8 cellular contexts compared by ENCODE assay signal in genomic region chr22:28009272-28009827, GRCh38.
A peak's percentile ranks its signal among the peaks of the same experiment; 100 is the strongest.
DNase-seq lines count a peak whose midpoint lies in the region; ATAC-seq and TF ChIP-seq lines count a peak whose summit lies in the region.

No MANE protein-coding gene starts in this region.

- TF ChIP-seq EP300 in Ishikawa (IDR thresholded peaks at IDR 0.05; ENCODE audit: borderline replicate concordance) = peak; percentile 11; the same call in 1 of the 2 replicates

- no peaks in the 10 kb centered on the region for H3K27me3 ChIP-seq in RWPE2 (ENCODE audit: insufficient read depth, poor library complexity, severe bottlenecking)
- no peaks in the 10 kb centered on the region for H3K27me3 ChIP-seq in testis

- H3K9me3 ChIP-seq in RWPE2 (ENCODE audit: severe bottlenecking) (no peaks in the 10 kb centered on the region), testis (no peaks in the 10 kb centered on the region)

- no peak overlapping the region for H3K4me3 Mint-ChIP-seq in osteocyte (ENCODE audit: unreplicated experiment)

- no peaks in the 10 kb centered on the region for H3K27me3 Mint-ChIP-seq in osteocyte (ENCODE audit: unreplicated experiment)

- H3K9me3 Mint-ChIP-seq in osteocyte (ENCODE audit: unreplicated experiment) = no peaks in the 10 kb centered on the region

- intact Hi-C loops in testis (cut with DNase I; ENCODE audit: low total_unique reads) = loop anchor here (5.0 kb wide), 1 partner anchor 127 kb away; no protein-coding TSS in a partner anchor

- H3K36me3 Mint-ChIP-seq in osteocyte (ENCODE audit: unreplicated experiment) = peaks cover 16% of the 10 kb centered on the region

- no peak for TF ChIP-seq POLR2A in testis (IDR thresholded peaks at IDR 0.05)

- H3K36me3 ChIP-seq in RWPE2 (ENCODE audit: low read depth) (no peaks in the 10 kb centered on the region), testis (ENCODE audit: low read depth, missing control alignments) (no peaks in the 10 kb centered on the region)

- TF ChIP-seq CTCF in RWPE2 (IDR thresholded peaks at IDR 0.05; ENCODE audit: poor library complexity, severe bottlenecking) (peak; percentile 96), osteocyte (IDR thresholded peaks at IDR 0.05) (peak; percentile 98), testis (IDR thresholded peaks at IDR 0.05) (peak; percentile 74 to 87 (median 84))

- 26 to 36% methylated on average over 14 of the region's 14 CpGs for WGBS in testis, 2 donors

- H3K4me3 ChIP-seq in RWPE2 (ENCODE audit: severe bottlenecking) = no peak overlapping the region
- H3K4me3 ChIP-seq in testis = no peak overlapping the region

- no peak overlapping the region for H3K27ac ChIP-seq in RWPE2 (ENCODE audit: poor library complexity, severe bottlenecking)
- H3K27ac ChIP-seq in testis = no peak overlapping the region

- ATAC-seq in RWPE2 (ENCODE audit: low read depth) (peak; percentile 91), GM18870 (IDR thresholded peaks at IDR 0.05; ENCODE audit: unreplicated experiment) (no peak)

- no peaks in the 10 kb centered on the region for H3K4me1 ChIP-seq in RWPE2 (ENCODE audit: insufficient read depth, poor library complexity, severe bottlenecking)
- H3K4me1 ChIP-seq in testis = no peaks in the 10 kb centered on the region

- peaks cover 24% of the 10 kb centered on the region for H3K4me1 Mint-ChIP-seq in osteocyte (ENCODE audit: unreplicated experiment)

- peak; percentile 91 for TF ChIP-seq RAD21 in Ishikawa (IDR thresholded peaks at IDR 0.05; ENCODE audit: low read depth)

- H3K27ac Mint-ChIP-seq in osteocyte (ENCODE audit: unreplicated experiment) = no peak overlapping the region

- DNase-seq in DMS79 treated with DMSO at 0.1 percent for 48 hours (lab: John Stamatoyannopoulos, UW) = peak; percentile 51
- no peak for DNase-seq in RWPE2 (ENCODE audit: low spot score)
- DNase-seq in activated gamma-delta T cell treated with anti-CD3 and anti-CD28 coated beads, Interleukin-2, amount 50 U/mL, for 16 hours (ENCODE audit: low read depth) = peak; percentile 59
- DNase-seq in germinal center (ENCODE audit: low spot score) = peak; percentile 85
- DNase-seq in osteocyte (ENCODE audit: extremely low spot score, unreplicated experiment) = peak; percentile 92
- DNase-seq in testis = peak; percentile 83

TF ChIP-seq in Ishikawa, 13 proteins besides CTCF, POLR2A, EP300 and RAD21:
- TF ChIP-seq USF1 (IDR thresholded peaks at IDR 0.05) (no peak), TCF12 (IDR thresholded peaks at IDR 0.05; ENCODE audit: low read depth) (peak; percentile 58; the same call in 1 of the 2 replicates), EGR1 (IDR thresholded peaks at IDR 0.05) (peak; percentile 90), CREB1 (IDR thresholded peaks at IDR 0.05; ENCODE audit: low read depth) (no peak), NFIC (IDR thresholded peaks at IDR 0.05) (peak; percentile 39; the same call in 1 of the 2 replicates), MAX (IDR thresholded peaks at IDR 0.05) (no peak), FOXM1 (IDR thresholded peaks at IDR 0.05; ENCODE audit: borderline replicate concordance, low read depth) (no peak), TEAD4 (IDR thresholded peaks at IDR 0.05) (no peak)
TF ChIP-seq in Ishikawa: peak in this region for 3.
